ENCODE assay signal across 11 cellular contexts in genomic region chr9:26812217-26812616, GRCh38.
"Had no signal": no experiment of that assay in that cellular context is flagged by ENCODE, and none has a peak within 500 bp of the region (broad histone marks: within the 10 kb centered on the region; RNA-seq: fewer than 3 reads in every experiment).

No MANE protein-coding gene starts in this region.

- H3K4me1 ChIP-seq: colonic mucosa, esophagus muscularis mucosa, psoas muscle, right lobe of liver, suprapubic skin had no signal

- H3K27ac ChIP-seq: colonic mucosa, esophagus muscularis mucosa, psoas muscle, right lobe of liver, suprapubic skin had no signal

- H3K4me3 ChIP-seq: colonic mucosa, esophagus muscularis mucosa, psoas muscle, right lobe of liver, suprapubic skin had no signal

- H3K27me3 ChIP-seq: colonic mucosa, esophagus muscularis mucosa, right lobe of liver, suprapubic skin had no signal

- ATAC-seq: activated CD4-positive, CD25-positive, alpha-beta regulatory T cell treated with anti-CD3 and anti-CD28 coated beads, Interleukin-2, amount 50 U/mL, for 24 hours; left lobe of liver; psoas muscle; right lobe of liver had no signal

- H3K36me3 ChIP-seq: colonic mucosa, esophagus muscularis mucosa, right lobe of liver, suprapubic skin had no signal

- DNase-seq: activated naive CD4-positive, alpha-beta T cell treated with anti-CD3 and anti-CD28 coated beads, Interleukin-2, amount 50 U/mL, for 16 hours; activated T-cell treated with anti-CD3 and anti-CD28 coated beads, Interleukin-2, amount 50 U/mL, for 24 hours; caudate nucleus; colonic mucosa; psoas muscle; right lobe of liver; trophoblast cell had no signal

- H3K9me3 ChIP-seq: colonic mucosa, esophagus muscularis mucosa, psoas muscle, right lobe of liver, suprapubic skin had no signal
